9 cellular contexts compared by ENCODE assay signal in genomic region chr2:66555076-66555475, GRCh38.
DNase-seq lines count a peak whose midpoint lies in the region; ATAC-seq, FAIRE-seq and TF ChIP-seq lines count a peak whose summit lies in the region.
"Had no signal": no experiment of that assay in that cellular context is flagged by ENCODE, and none has a peak within 500 bp of the region (broad histone marks: within the 10 kb centered on the region; RNA-seq: fewer than 3 reads in every experiment).

No MANE protein-coding gene starts in this region.

- H3K4me3 ChIP-seq in cardiac fibroblast (replicated peaks in 1 of 2; ENCODE audit: low read depth in 2 of 2, low read length in 2 of 2) (no peak overlapping the region), kidney (ENCODE audit: low read length in 2 of 2) (peak overlapping the region; percentile 39 to 57), suprapubic skin (peak overlapping the region; percentile 22)

- intact Hi-C loops in kidney (cut with DNase I), result no loop called here

- H3K36me3 ChIP-seq in kidney (ENCODE audit: control insufficient read depth in 1 of 2, insufficient read depth in 2 of 2, low read length in 2 of 2) (no peaks in the 10 kb centered on the region), suprapubic skin (no peaks in the 10 kb centered on the region)

- peaks cover 5 to 18% of the 10 kb centered on the region in 2 donors for H3K4me1 ChIP-seq in kidney (ENCODE audit: control insufficient read depth in 1 of 2, insufficient read depth in 1 of 2, low read depth in 1 of 2, low read length in 2 of 2)
- H3K4me1 ChIP-seq in suprapubic skin, result peaks cover 20% of the 10 kb centered on the region

- ATAC-seq in HG02678 (IDR thresholded peaks at IDR 0.05; ENCODE audit: unreplicated experiment), result no peak

- H3K9me3 ChIP-seq in kidney (ENCODE audit: control insufficient read depth in 1 of 2, low read length in 2 of 2) (no peaks in the 10 kb centered on the region), suprapubic skin (no peaks in the 10 kb centered on the region)

- H3K27ac ChIP-seq in kidney (ENCODE audit: low read depth in 2 of 2, low read length in 2 of 2) (no peak overlapping the region), suprapubic skin (no peak overlapping the region)

- WGBS in suprapubic skin, result 3% methylated on average over 4 of the region's 4 CpGs

- peak; percentile 16 for DNase-seq in NCI-H510A treated with DMSO at 0.1 percent for 48 hours (lab: John Stamatoyannopoulos, UW)
- no peak for DNase-seq in NCI-H510A (lab: John Stamatoyannopoulos, UW)
- peak; percentile 74 for DNase-seq in cardiac fibroblast (ENCODE audit: low read depth in 2 of 2)
- no peak for DNase-seq in kidney
- no peak for DNase-seq in suprapubic skin (ENCODE audit: low spot score in 2 of 2)
- no peak for DNase-seq in stimulated activated CD4-positive, alpha-beta T cell treated with anti-CD3 and anti-CD28 coated beads, Interleukin-4, amount 100 ng/mL, for 24 hours
- no peak for DNase-seq in activated CD4-positive, alpha-beta T cell treated with anti-CD3 and anti-CD28 coated beads, Interleukin-2, amount 50 U/mL, for 4 hours

- H3K9ac ChIP-seq in kidney (ENCODE audit: low read length in 2 of 2), result no peak overlapping the region

- H3K27me3 ChIP-seq in suprapubic skin, result no peaks in the 10 kb centered on the region

- no peak for FAIRE-seq in kidney (lab: Jason Lieb, UNC)
- FAIRE-seq: H54 had no signal

- TF ChIP-seq CTCF in cardiac fibroblast (IDR thresholded peaks at IDR 0.05; ENCODE audit: low read depth, low read length) (no peak), kidney (IDR thresholded peaks at IDR 0.05; ENCODE audit: borderline replicate concordance, extremely low read depth, insufficient read depth) (no peak), suprapubic skin (IDR thresholded peaks at IDR 0.05) (no peak)

- no peak for TF ChIP-seq EP300 in suprapubic skin (IDR thresholded peaks at IDR 0.05)

- TF ChIP-seq POLR2A in suprapubic skin (IDR thresholded peaks at IDR 0.05), result no peak

Comparison
In these comparisons a context has a peak if more than half of its experiments do, and no peak if none do; other contexts are left out.
1. DNase-seq: peak in NCI-H510A treated with DMSO at 0.1 percent for 48 hours (single experiment) and cardiac fibroblast (2 of 2); none in NCI-H510A (single experiment), kidney (single experiment), suprapubic skin (0 of 2), stimulated activated CD4-positive, alpha-beta T cell treated with anti-CD3 and anti-CD28 coated beads, Interleukin-4, amount 100 ng/mL, for 24 hours (single experiment) and activated CD4-positive, alpha-beta T cell treated with anti-CD3 and anti-CD28 coated beads, Interleukin-2, amount 50 U/mL, for 4 hours (0 of 2).
2. H3K4me3 ChIP-seq: peak in kidney (2 of 2) and suprapubic skin (single experiment); none in cardiac fibroblast (0 of 2).